In genomic region chr22:37199103-37199838, GRCh38 we compare ENCODE assay signal across 8 cellular contexts. TPM values are rescaled to one million over a fixed set of nuclear protein-coding genes. Genes with fewer than 3 reads are reported as not detected.
DNase-seq lines count a peak whose midpoint lies in the region; ATAC-seq and TF ChIP-seq lines count a peak whose summit lies in the region.

No MANE protein-coding gene starts in this region.

- H2AFZ ChIP-seq in OCI-LY1 (ENCODE audit: low read length) = peak overlapping the region; percentile 14; the same call in 1 of the 2 replicates

- peak overlapping the region; percentile 78 for H3K27ac ChIP-seq in OCI-LY1 (ENCODE audit: low read depth, low read length, poor library complexity, severe bottlenecking)

- no peaks in the 10 kb centered on the region for H3K9me3 ChIP-seq in OCI-LY1 (ENCODE audit: low read length)
- H3K9me3 ChIP-seq in mononuclear cell (ENCODE audit: low read depth, low read length) = no peaks in the 10 kb centered on the region

- H3K79me2 ChIP-seq in OCI-LY1 (ENCODE audit: insufficient read depth, low read length) = no peaks in the 10 kb centered on the region

- no peaks in the 10 kb centered on the region for H3F3A ChIP-seq in OCI-LY1 (ENCODE audit: insufficient read depth, low read length)

- peak overlapping the region; percentile 71 for H3K4me3 ChIP-seq in OCI-LY1 (ENCODE audit: low read depth, low read length, poor library complexity, severe bottlenecking)
- H3K4me3 ChIP-seq in epithelial cell of esophagus (ENCODE audit: low read length) = peak overlapping the region; percentile 84
- peak overlapping the region; percentile 68 for H3K4me3 ChIP-seq in mononuclear cell (ENCODE audit: low read length)

- H3K4me2 ChIP-seq in OCI-LY1 (ENCODE audit: low read length) = peak overlapping the region; percentile 81

- DNase-seq in DMS 273 (lab: John Stamatoyannopoulos, UW; ENCODE audit: unreplicated experiment) = peak; percentile 97
- peak; percentile 93 for DNase-seq in HuH-7 (ENCODE audit: low spot score)
- DNase-seq in activated T-cell treated with anti-CD3 and anti-CD28 coated beads for 24 hours (ENCODE audit: low read depth) = peak; percentile 100
- peak; percentile 97 for DNase-seq in epithelial cell of esophagus (ENCODE audit: low read depth)
- peak; percentile 94 to 97 for DNase-seq in stimulated activated CD8-positive, alpha-beta memory T cell treated with anti-CD3 and anti-CD28 coated beads, Interleukin-4, amount 100 ng/mL, for 1 hour (ENCODE audit: low read depth in 2 of 2, low spot score in 1 of 2)

- ATAC-seq in GM21515 (IDR thresholded peaks at IDR 0.05; ENCODE audit: unreplicated experiment) = peak; percentile 84

- H3K36me3 ChIP-seq in OCI-LY1 (ENCODE audit: insufficient read depth, low read length) = no peaks in the 10 kb centered on the region

- H3K4me1 ChIP-seq in OCI-LY1 (ENCODE audit: insufficient read depth, low read length, severe bottlenecking) (peaks cover 27% of the 10 kb centered on the region), mononuclear cell (ENCODE audit: insufficient read depth, low read length) (peaks cover 32% of the 10 kb centered on the region)

- H3K27me3 ChIP-seq in OCI-LY1 (ENCODE audit: insufficient read depth, low read length) = peaks cover under 1% of the 10 kb centered on the region; the same call in 1 of the 2 replicates
- no peaks in the 10 kb centered on the region for H3K27me3 ChIP-seq in mononuclear cell (ENCODE audit: insufficient read depth, low read length)

- H3K9ac ChIP-seq in OCI-LY1 (ENCODE audit: low read length) = peak overlapping the region; percentile 86

- TF ChIP-seq CTCF in OCI-LY1 (IDR thresholded peaks at IDR 0.05; ENCODE audit: low read length) (peak; percentile 73), epithelial cell of esophagus (IDR thresholded peaks at IDR 0.05; ENCODE audit: insufficient read depth, low read depth, low read length, missing control alignments) (peak; percentile 65)

- no peaks in the 10 kb centered on the region for H3K9me2 ChIP-seq in OCI-LY1 (ENCODE audit: low read depth, low read length)

- H4K20me1 ChIP-seq in OCI-LY1 (ENCODE audit: insufficient read depth, low read length) = no peaks in the 10 kb centered on the region

RNA-seq across cellular contexts. Expression of gene C1QTNF6, which starts 11.2 kb away (rescaled TPM):
- 1.4 TPM for total RNA-seq in mononuclear cell

RNA-seq across cellular contexts. Expression of gene SSTR3, which starts 13.0 kb away (rescaled TPM):
- 2.4 TPM for total RNA-seq in mononuclear cell

RNA-seq across cellular contexts. Expression of gene RAC2, which starts 44.8 kb away (rescaled TPM):
- 107 TPM for total RNA-seq in mononuclear cell

RNA-seq across cellular contexts. Expression of gene IL2RB, which starts 49.6 kb away (rescaled TPM):
- 26.9 TPM for total RNA-seq in mononuclear cell

Comparison
In these comparisons a context has a peak if more than half of its experiments do, and no peak if none do; other contexts are left out.
1. Peak in every context shown above with its lines: DNase-seq, ATAC-seq, H3K4me3 ChIP-seq and H3K27ac ChIP-seq.